Comparison of ENCODE assay signal across 8 cellular contexts in the genomic region with DNA sequence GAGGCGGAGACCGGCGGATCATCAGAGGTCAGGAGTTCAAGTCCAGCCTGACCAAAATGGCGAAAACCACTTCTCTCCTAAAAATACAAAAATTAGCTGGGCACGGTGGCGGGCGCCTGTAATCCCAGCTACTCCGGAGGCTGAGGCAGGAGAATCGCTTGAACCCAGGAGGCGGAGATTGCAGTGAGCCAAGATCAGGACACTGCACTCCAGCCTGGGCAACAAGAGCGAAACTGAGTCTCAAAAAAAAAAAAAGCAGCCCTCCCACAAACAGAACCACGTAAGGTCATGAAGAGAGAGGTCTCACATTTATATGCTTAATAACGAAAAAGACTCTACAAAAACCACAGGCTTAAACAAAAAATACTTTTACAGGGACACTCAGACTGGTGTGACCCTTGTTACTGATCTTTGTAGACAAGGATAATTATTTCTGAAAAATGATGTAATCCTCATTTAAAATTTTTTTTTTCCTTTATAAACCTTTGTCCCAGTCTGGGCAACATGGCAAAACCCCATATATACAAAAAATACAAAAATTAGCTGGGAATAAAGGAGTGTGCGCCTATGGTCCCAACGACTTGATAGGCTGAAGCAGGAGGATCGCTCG. TPM values are rescaled to one million over a fixed set of nuclear protein-coding genes. Genes with fewer than 3 reads are reported as not detected.
DNase-seq lines count a peak whose midpoint lies in the region; ATAC-seq and TF ChIP-seq lines count a peak whose summit lies in the region.

No MANE protein-coding gene starts in this region.

- H3K36me3 Mint-ChIP-seq in naive thymus-derived CD8-positive, alpha-beta T cell = no peaks in the 10 kb centered on the region

- H3K9me3 Mint-ChIP-seq in naive thymus-derived CD8-positive, alpha-beta T cell = no peaks in the 10 kb centered on the region

- ATAC-seq in naive thymus-derived CD8-positive, alpha-beta T cell = no peak
- no peak for ATAC-seq in GM21381 (IDR thresholded peaks at IDR 0.05; ENCODE audit: unreplicated experiment)
- no peak for ATAC-seq in GM18873 (IDR thresholded peaks at IDR 0.05; ENCODE audit: low FRiP score, unreplicated experiment)
- ATAC-seq in GM18861 (IDR thresholded peaks at IDR 0.05; ENCODE audit: unreplicated experiment) = no peak

- H3K27ac ChIP-seq in ACC112 (ENCODE audit: low read depth, low read length) = peak overlapping the region; percentile 71; the same call in 1 of the 2 replicates
- H3K27ac ChIP-seq in coronary artery = peak overlapping the region; percentile 90 to 95

- H3K4me1 ChIP-seq in ACC112 (ENCODE audit: control insufficient read depth, insufficient read depth, low read length, unreplicated experiment) = peaks cover 4% of the 10 kb centered on the region

- H2AFZ ChIP-seq in ACC112 (ENCODE audit: low read length, unreplicated experiment) = peak overlapping the region; percentile 62

- H3K4me3 Mint-ChIP-seq in naive thymus-derived CD8-positive, alpha-beta T cell = peak overlapping the region; percentile 95 to 98 (median 96)

- peaks cover 15 to 49% (median 41%) of the 10 kb centered on the region in 4 donors for H3K4me1 Mint-ChIP-seq in naive thymus-derived CD8-positive, alpha-beta T cell

- no peaks in the 10 kb centered on the region for H3K36me3 ChIP-seq in ACC112 (ENCODE audit: insufficient read depth, low read length)

- TF ChIP-seq CTCF in coronary artery (IDR thresholded peaks at IDR 0.05) = no peak

- H3K27me3 Mint-ChIP-seq in naive thymus-derived CD8-positive, alpha-beta T cell = peaks cover 0 to 2% (median 0%) of the 10 kb centered on the region in 5 donors

- no peaks in the 10 kb centered on the region for H3K27me3 ChIP-seq in ACC112 (ENCODE audit: insufficient read depth, low read length)

- H3K4me3 ChIP-seq in ACC112 (ENCODE audit: low read depth, low read length) (peak overlapping the region; percentile 99), coronary artery (peak overlapping the region; percentile 89)
- H3K4me3 ChIP-seq in Jurkat, Clone E6-1 (ENCODE audit: low read length) = peak overlapping the region; percentile 90

- peak overlapping the region; percentile 8 to 100 (median 98) for H3K27ac Mint-ChIP-seq in naive thymus-derived CD8-positive, alpha-beta T cell

- DNase-seq in Jurkat, Clone E6-1 (ENCODE audit: low read depth, low spot score) = no peak
- DNase-seq in coronary artery (ENCODE audit: low spot score) = no peak
- DNase-seq in naive thymus-derived CD8-positive, alpha-beta T cell = no peak
- no peak for DNase-seq in LoVo (ENCODE audit: low spot score)

- H3K79me2 ChIP-seq in ACC112 (ENCODE audit: control insufficient read depth, insufficient read depth, low read length, unreplicated experiment) = peaks cover 15% of the 10 kb centered on the region

- POLR2A ChIA-PET in naive thymus-derived CD8-positive, alpha-beta T cell (lab: Charles Lee) = interaction anchor here (0.7 kb wide), 1 partner anchor 554 kb away, joined by 3 read pairs; no protein-coding TSS in a partner anchor

RNA-seq across cellular contexts. Expression of gene ZNF77, which starts 0.9 kb away (rescaled TPM):
- 6.5 TPM for polyA plus RNA-seq in Jurkat, Clone E6-1 (2012; ENCODE audit: insufficient read depth, insufficient read length)
- total RNA-seq in naive thymus-derived CD8-positive, alpha-beta T cell = 1 to 10 TPM; 5.7 to 6.9 TPM
- polyA plus RNA-seq in naive thymus-derived CD8-positive, alpha-beta T cell = 1 to 10 TPM; 1.3 to 2.1 (median 1.7) TPM

RNA-seq across cellular contexts. Expression of gene TLE6, which starts 31.7 kb away (rescaled TPM):
- polyA plus RNA-seq in Jurkat, Clone E6-1 (2012; ENCODE audit: insufficient read depth, insufficient read length) = 9.1 TPM
- under 1 TPM in 1 of 2 experiments, not detected in 1; 0.30 TPM for total RNA-seq in naive thymus-derived CD8-positive, alpha-beta T cell
- polyA plus RNA-seq in naive thymus-derived CD8-positive, alpha-beta T cell = under 1 TPM in 2 of 3 donors, not detected in 1; 0.52 to 0.82 TPM

RNA-seq across cellular contexts. Expression of gene ZNF57, which starts 45.0 kb away (rescaled TPM):
- polyA plus RNA-seq in Jurkat, Clone E6-1 (2012; ENCODE audit: insufficient read depth, insufficient read length) = 9.2 TPM
- total RNA-seq in naive thymus-derived CD8-positive, alpha-beta T cell = 1 to 10 TPM; 3.0 to 3.6 TPM
- 1 to 10 TPM; 1.7 to 2.9 (median 1.8) TPM for polyA plus RNA-seq in naive thymus-derived CD8-positive, alpha-beta T cell
